In genomic region chr9:2199999-2200796, GRCh38 we compare ENCODE assay signal across 1 cellular context.
TF ChIP-seq lines count a peak whose summit lies in the region.

No MANE protein-coding gene starts in this region.

TF ChIP-seq in WTC11, 78 proteins besides CTCF, POLR2A, EP300 and RAD21 (continued from another document):
- no peak for TF ChIP-seq AFF4 (CRISPR knock-in tag; IDR thresholded peaks at IDR 0.05; ENCODE audit: borderline replicate concordance)
